ENCODE assay signal across 13 cellular contexts in the genomic region with DNA sequence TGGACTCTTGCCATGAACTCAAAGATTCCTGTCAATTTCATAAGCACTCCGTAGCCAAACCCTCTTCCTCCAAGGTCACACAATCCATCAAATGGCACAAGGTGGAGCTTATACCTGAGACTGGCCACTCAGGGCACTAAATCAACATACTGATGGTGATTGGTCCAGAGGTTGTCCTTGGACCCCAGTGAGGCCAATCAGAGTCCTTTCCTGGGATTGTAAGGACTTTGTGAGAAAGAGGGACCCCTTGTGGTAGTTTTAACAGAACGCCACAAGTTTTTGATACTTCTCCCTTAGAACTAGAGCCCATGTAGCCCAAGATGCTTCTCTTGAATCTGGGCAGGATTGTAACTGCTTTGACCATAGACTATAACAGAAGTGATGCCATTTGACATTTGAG. TPM values are rescaled to one million over a fixed set of nuclear protein-coding genes. Genes with fewer than 3 reads are reported as not detected.
DNase-seq lines count a peak whose midpoint lies in the region; ATAC-seq and TF ChIP-seq lines count a peak whose summit lies in the region.
"Had no signal": no experiment of that assay in that cellular context is flagged by ENCODE, and none has a peak within 500 bp of the region (broad histone marks: within the 10 kb centered on the region; RNA-seq: fewer than 3 reads in every experiment).

No MANE protein-coding gene starts in this region.

- H4K20me1 ChIP-seq in HCT116 (ENCODE audit: insufficient read depth) (no peaks in the 10 kb centered on the region), PC-9 (ENCODE audit: insufficient read depth) (no peaks in the 10 kb centered on the region)

- peak; percentile 32; the same call in 1 of the 2 replicates for TF ChIP-seq RAD21 in HCT116 (IDR thresholded peaks at IDR 0.05; ENCODE audit: low read depth)

- H3K4me2 ChIP-seq in HCT116 (ENCODE audit: low read length) (no peak overlapping the region), PC-9 (no peak overlapping the region)

- no peak for TF ChIP-seq POLR2A in HCT116 (IDR thresholded peaks at IDR 0.05; ENCODE audit: borderline replicate concordance, extremely low read depth, insufficient read depth, insufficient read length)

- CTCF ChIA-PET in HCT116 (lab: Charles Lee) (no interaction called here), PC-9 (lab: Charles Lee) (no interaction called here)

- H3K9me2 ChIP-seq in HCT116 (ENCODE audit: insufficient read depth), result no peaks in the 10 kb centered on the region
- H3K9me2 ChIP-seq in PC-9 (ENCODE audit: insufficient read depth), result no peaks in the 10 kb centered on the region

- H3K9me3 ChIP-seq in BE2C (no peaks in the 10 kb centered on the region), HCT116 (ENCODE audit: control insufficient read depth in 1 of 2, insufficient read depth in 1 of 2, low read depth in 1 of 2, low read length in 2 of 2) (no peaks in the 10 kb centered on the region), PC-9 (ENCODE audit: insufficient read depth, low read depth) (no peaks in the 10 kb centered on the region)
- H3K9me3 ChIP-seq: esophagus muscularis mucosa, MG63 had no signal

- H3K27me3 ChIP-seq in BE2C (no peaks in the 10 kb centered on the region), HCT116 (ENCODE audit: insufficient read depth, low read length) (no peaks in the 10 kb centered on the region), PC-9 (ENCODE audit: insufficient read depth, low read depth) (no peaks in the 10 kb centered on the region)
- H3K27me3 ChIP-seq: esophagus muscularis mucosa, MG63 had no signal

- H3K79me2 ChIP-seq in HCT116 (ENCODE audit: insufficient read depth, low read length) (no peaks in the 10 kb centered on the region), PC-9 (ENCODE audit: low read depth) (no peaks in the 10 kb centered on the region)

- H2AFZ ChIP-seq in HCT116 (ENCODE audit: low read depth, low read length, poor library complexity, severe bottlenecking) (no peak overlapping the region), PC-9 (no peak overlapping the region)

- no peak overlapping the region for H3K4me3 ChIP-seq in BE2C (ENCODE audit: low read depth, low read length)
- no peak overlapping the region for H3K4me3 ChIP-seq in HCT116 (replicated peaks in 1 of 2; ENCODE audit: low read depth in 1 of 2, low read length in 2 of 2)
- no peak overlapping the region for H3K4me3 ChIP-seq in PC-9
- H3K4me3 ChIP-seq in fibroblast of villous mesenchyme (ENCODE audit: low read depth, low read length), result no peak overlapping the region
- H3K4me3 ChIP-seq: esophagus muscularis mucosa, MG63 had no signal

- no peaks in the 10 kb centered on the region for H3F3A ChIP-seq in PC-9 (ENCODE audit: insufficient read depth, low read depth)

- RAD21 ChIA-PET in HCT116 (lab: Charles Lee; ENCODE audit: low non-redundant PET in 1 of 2, low total read pairs in 2 of 2, uncharacterized antibody in 2 of 2, unreplicated experiment in 2 of 2), result no interaction called here

- H3K4me1 ChIP-seq in BE2C (no peaks in the 10 kb centered on the region), HCT116 (ENCODE audit: control insufficient read depth in 1 of 2, insufficient read depth in 2 of 2, low read length in 2 of 2) (no peaks in the 10 kb centered on the region), PC-9 (replicated peaks; ENCODE audit: insufficient read depth) (no peaks in the 10 kb centered on the region)
- H3K4me1 ChIP-seq: esophagus muscularis mucosa had no signal

- H3K9ac ChIP-seq in HCT116 (ENCODE audit: low read length), result no peak overlapping the region

- TF ChIP-seq CTCF in BE2C (IDR thresholded peaks at IDR 0.05; ENCODE audit: low read depth, low read length) (0 out of 2 replicates have a peak, but pooled peaks have one; percentile 21), HCT116 (IDR thresholded peaks at IDR 0.05 in 2 of 3, conservative IDR thresholded peaks at IDR 0.05 in 1 of 3; ENCODE audit: borderline replicate concordance in 1 of 3, insufficient read depth in 1 of 3, low read depth in 2 of 3, low read length in 2 of 3) (peak in 2 of 3 experiments; percentile 10 to 31; a peak in 1 of 6 replicates), PC-9 (conservative IDR thresholded peaks at IDR 0.05) (0 out of 2 replicates have a peak, but pooled peaks have one; percentile 15), fibroblast of villous mesenchyme (IDR thresholded peaks at IDR 0.05; ENCODE audit: insufficient read depth, low read depth, low read length) (no peak)

- intact Hi-C loops in HCT116 (cut with micrococcal nuclease) (no loop called here), PC-9 (cut with micrococcal nuclease; ENCODE audit: unreplicated experiment) (loop anchor here (10.0 kb wide), 1 partner anchor 119 kb away; a partner anchor contains a TSS)

- DNase-seq in BE2C, result peak; percentile 12
- peak; percentile 23 for DNase-seq in HCT116 (ENCODE audit: low read depth, low spot score)
- peak in 1 of 2 experiments; percentile 52 for DNase-seq in PC-9
- DNase-seq in fibroblast of villous mesenchyme (ENCODE audit: low read depth), result peak; percentile 36
- no peak for DNase-seq in OCI-M2 (lab: John Stamatoyannopoulos, UW; ENCODE audit: unreplicated experiment)
- DNase-seq in NCI-H1694 treated with DMSO at 0.1 percent for 48 hours (lab: John Stamatoyannopoulos, UW), result no peak
- DNase-seq in GM19238 (ENCODE audit: insufficient read length, low spot score), result no peak
- DNase-seq: MG63; nucleus accumbens; stimulated activated CD4-positive, alpha-beta T cell treated with anti-CD3 and anti-CD28 coated beads, Interleukin-2, amount 100 ng/mL, for 24 hours had no signal

- H3K36me3 ChIP-seq in BE2C (no peaks in the 10 kb centered on the region), HCT116 (ENCODE audit: control insufficient read depth in 1 of 2, insufficient read depth in 2 of 2, low read length in 2 of 2) (no peaks in the 10 kb centered on the region), PC-9 (ENCODE audit: low read depth) (no peaks in the 10 kb centered on the region)
- H3K36me3 ChIP-seq: esophagus muscularis mucosa, MG63 had no signal

- POLR2A ChIA-PET in HCT116 (lab: Charles Lee) (no interaction called here), PC-9 (lab: Charles Lee; ENCODE audit: unreplicated experiment) (no interaction called here)

- H3K27ac ChIP-seq in HCT116 (ENCODE audit: low read depth, low read length) (no peak overlapping the region), PC-9 (no peak overlapping the region)
- H3K27ac ChIP-seq: esophagus muscularis mucosa had no signal

- peak; percentile 88 for ATAC-seq in HCT116
- no peak for ATAC-seq in HG02678 (IDR thresholded peaks at IDR 0.05; ENCODE audit: unreplicated experiment)
- ATAC-seq: left lobe of liver had no signal

- BruUV-seq in HCT116 (replicated peaks; lab: Mats Ljungman, UMichigan) (no TSS peak), PC-9 (replicated peaks; lab: Mats Ljungman, UMichigan) (no TSS peak)

TF ChIP-seq in HCT116, 20 proteins besides CTCF, POLR2A, EP300 and RAD21:
- TF ChIP-seq ELF1 (IDR thresholded peaks at IDR 0.05; ENCODE audit: borderline replicate concordance, low read depth) (no peak), CBX3 (IDR thresholded peaks at IDR 0.05; ENCODE audit: low read depth) (no peak), TCF7L2 (IDR thresholded peaks at IDR 0.05; ENCODE audit: borderline replicate concordance, extremely low read depth, insufficient read depth, insufficient read length) (no peak), SP1 (IDR thresholded peaks at IDR 0.05; ENCODE audit: low read depth) (no peak), POLR2AphosphoS5 (IDR thresholded peaks at IDR 0.05; ENCODE audit: low read depth, low read length) (no peak), ZNF274 (IDR thresholded peaks at IDR 0.05; ENCODE audit: low read depth, low read length) (no peak), FOSL1 (IDR thresholded peaks at IDR 0.05; ENCODE audit: low read depth) (no peak), JUND (IDR thresholded peaks at IDR 0.05) (no peak)
- TF ChIP-seq, protein P1, sequence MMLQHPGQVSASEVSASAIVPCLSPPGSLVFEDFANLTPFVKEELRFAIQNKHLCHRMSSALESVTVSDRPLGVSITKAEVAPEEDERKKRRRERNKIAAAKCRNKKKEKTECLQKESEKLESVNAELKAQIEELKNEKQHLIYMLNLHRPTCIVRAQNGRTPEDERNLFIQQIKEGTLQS (IDR thresholded peaks at IDR 0.05), result no peak
- TF ChIP-seq, protein P2, sequence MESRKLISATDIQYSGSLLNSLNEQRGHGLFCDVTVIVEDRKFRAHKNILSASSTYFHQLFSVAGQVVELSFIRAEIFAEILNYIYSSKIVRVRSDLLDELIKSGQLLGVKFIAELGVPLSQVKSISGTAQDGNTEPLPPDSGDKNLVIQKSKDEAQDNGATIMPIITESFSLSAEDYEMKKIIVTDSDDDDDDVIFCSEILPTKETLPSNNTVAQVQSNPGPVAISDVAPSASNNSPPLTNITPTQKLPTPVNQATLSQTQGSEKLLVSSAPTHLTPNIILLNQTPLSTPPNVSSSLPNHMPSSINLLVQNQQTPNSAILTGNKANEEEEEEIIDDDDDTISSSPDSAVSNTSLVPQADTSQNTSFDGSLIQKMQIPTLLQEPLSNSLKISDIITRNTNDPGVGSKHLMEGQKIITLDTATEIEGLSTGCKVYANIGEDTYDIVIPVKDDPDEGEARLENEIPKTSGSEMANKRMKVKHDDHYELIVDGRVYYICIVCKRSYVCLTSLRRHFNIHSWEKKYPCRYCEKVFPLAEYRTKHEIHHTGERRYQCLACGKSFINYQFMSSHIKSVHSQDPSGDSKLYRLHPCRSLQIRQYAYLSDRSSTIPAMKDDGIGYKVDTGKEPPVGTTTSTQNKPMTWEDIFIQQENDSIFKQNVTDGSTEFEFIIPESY (IDR thresholded peaks at IDR 0.05; ENCODE audit: extremely low read depth, insufficient replicate concordance, low read length), result no peak

RNA-seq across cellular contexts. Expression of a gene that starts 44.4 kb away (rescaled TPM):
- 11.6 TPM for polyA plus RNA-seq in BE2C (2012; ENCODE audit: insufficient read depth, insufficient read length, low read depth)
- total RNA-seq in HCT116 (2021; ENCODE audit: unreplicated experiment) (28.6 TPM), PC-9 (2021) (16.8 and 23.8 TPM in 2 replicates), fibroblast of villous mesenchyme (19.0 and 25.0 TPM in 2 replicates)
- 9.4 and 10.5 TPM in 2 replicates for polyA plus RNA-seq in HCT116 (2012)

Comparison
In these comparisons a context has a peak if more than half of its experiments do, and no peak if none do; other contexts are left out.
1. DNase-seq: peak in BE2C (single experiment), HCT116 (single experiment) and fibroblast of villous mesenchyme (single experiment); none in OCI-M2 (single experiment), NCI-H1694 treated with DMSO at 0.1 percent for 48 hours (single experiment) and GM19238 (single experiment).